Comparison of ENCODE assay signal across 8 cellular contexts in the genomic region with DNA sequence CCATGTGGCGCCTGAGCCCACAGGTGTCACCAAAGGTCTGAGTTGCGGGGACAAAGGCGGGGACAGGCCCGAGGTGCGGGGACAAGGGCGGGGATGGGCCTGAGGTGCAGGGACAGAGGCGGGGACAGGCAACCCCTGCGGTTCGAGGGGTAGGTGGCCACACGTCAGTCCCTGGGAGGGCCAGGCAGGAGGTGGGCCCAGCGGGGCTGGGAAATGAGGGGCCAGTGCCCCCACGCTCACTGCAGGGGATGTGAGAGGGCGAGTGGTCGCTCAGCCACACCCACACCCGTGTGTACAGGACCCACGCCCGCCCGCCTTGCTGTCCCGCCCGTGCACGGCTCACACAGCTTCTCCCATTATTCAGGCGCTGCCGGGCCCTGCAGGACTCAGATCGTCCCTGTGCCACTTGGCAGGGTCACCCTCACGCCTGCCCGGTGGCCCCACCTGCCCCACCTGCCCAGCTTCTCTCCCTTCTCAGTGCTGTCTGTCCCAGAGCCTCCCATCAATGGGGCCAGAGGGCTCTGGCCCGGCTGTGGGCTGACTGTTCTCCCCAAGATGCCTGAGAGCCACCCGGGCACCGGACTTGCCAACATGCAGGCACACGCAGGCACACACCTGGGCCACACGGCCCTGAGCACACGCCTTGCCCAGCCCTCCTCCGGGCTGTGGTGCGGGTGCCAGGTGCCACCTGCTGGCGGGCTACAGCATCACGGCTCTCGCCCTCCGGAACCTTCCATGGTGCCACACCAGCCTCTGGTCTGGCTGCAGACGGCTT. TPM values are rescaled to one million over a fixed set of nuclear protein-coding genes. Genes with fewer than 3 reads are reported as not detected.
A peak's percentile ranks its signal among the peaks of the same experiment; 100 is the strongest.
DNase-seq lines count a peak whose midpoint lies in the region; ATAC-seq and TF ChIP-seq lines count a peak whose summit lies in the region.

No MANE protein-coding gene starts in this region.

- H3K4ac ChIP-seq in mesenchymal stem cell (ENCODE audit: low read depth in 1 of 2, low read length in 2 of 2), result no peak overlapping the region

- H2BK5ac ChIP-seq in mesenchymal stem cell (ENCODE audit: low read depth, low read length, poor library complexity, severe bottlenecking), result no peak overlapping the region

- POLR2A ChIA-PET in activated CD4-positive, alpha-beta memory T cell treated with anti-CD3 and anti-CD28 coated beads for 36 hours (lab: Charles Lee), result no interaction called here

- H3K36me3 ChIP-seq in GM06990 (ENCODE audit: control insufficient read depth, insufficient read depth, low read length) (no peaks in the 10 kb centered on the region), mesenchymal stem cell (ENCODE audit: control insufficient read depth in 1 of 2, insufficient read depth in 2 of 2, low read depth in 1 of 2, low read length in 2 of 2) (no peaks in the 10 kb centered on the region)

- no peak overlapping the region for H2AFZ ChIP-seq in mesenchymal stem cell (ENCODE audit: low read depth, low read length)

- H3K14ac ChIP-seq in mesenchymal stem cell (ENCODE audit: low read length in 2 of 2), result no peak overlapping the region

- CTCF ChIA-PET in activated CD4-positive, alpha-beta memory T cell treated with anti-CD3 and anti-CD28 coated beads for 36 hours (lab: Charles Lee), result interaction anchor here (0.7 to 2.9 kb wide), 9 partner anchors 10 to 207 kb away, joined by 3 to 33 read pairs (median 3); a partner anchor contains a TSS

- no peak overlapping the region for H3K4me3 Mint-ChIP-seq in activated CD4-positive, alpha-beta memory T cell treated with anti-CD3 and anti-CD28 coated beads for 36 hours

- peak; percentile 76 for DNase-seq in GM06990 (ENCODE audit: extremely low read depth, insufficient read length)
- DNase-seq in NCI-H526 (lab: John Stamatoyannopoulos, UW), result peak; percentile 75 to 94
- DNase-seq in activated CD4-positive, alpha-beta memory T cell treated with anti-CD3 and anti-CD28 coated beads for 36 hours, result peak; percentile 83
- DNase-seq in effector CD8-positive, alpha-beta T cell (lab: John Stamatoyannopoulos, UW), result peak; percentile 47
- peak; percentile 44 for DNase-seq in mesenchymal stem cell
- DNase-seq in stimulated activated CD8-positive, alpha-beta memory T cell treated with anti-CD3 and anti-CD28 coated beads, Interleukin-2, amount 100 ng/mL, for 1 hour (ENCODE audit: low read depth in 2 of 2), result peak; percentile 40 to 56

- no peak overlapping the region for H2BK120ac ChIP-seq in mesenchymal stem cell (ENCODE audit: low read depth, low read length)

- no peak overlapping the region for H3K4me2 ChIP-seq in mesenchymal stem cell (ENCODE audit: low read length, poor library complexity, severe bottlenecking)

- peak overlapping the region; percentile 41 for H4K91ac ChIP-seq in mesenchymal stem cell (ENCODE audit: low read length)

- H3K4me1 Mint-ChIP-seq in activated CD4-positive, alpha-beta memory T cell treated with anti-CD3 and anti-CD28 coated beads for 36 hours (ENCODE audit: low read depth), result peaks cover 4% of the 10 kb centered on the region

- H3K27me3 Mint-ChIP-seq in activated CD4-positive, alpha-beta memory T cell treated with anti-CD3 and anti-CD28 coated beads for 36 hours, result peaks cover 26% of the 10 kb centered on the region

- H3K9ac ChIP-seq in mesenchymal stem cell (ENCODE audit: low read length), result no peak overlapping the region

- H4K8ac ChIP-seq in mesenchymal stem cell (ENCODE audit: low read length), result no peak overlapping the region

- H3K18ac ChIP-seq in mesenchymal stem cell (ENCODE audit: low read depth in 1 of 2, low read length in 2 of 2), result no peak overlapping the region

- WGBS in mesenchymal stem cell, result 57% methylated on average over 39 of the region's 39 CpGs

- H2BK15ac ChIP-seq in mesenchymal stem cell (ENCODE audit: low read depth, poor library complexity, severe bottlenecking), result peak overlapping the region; percentile 45

- H3K27me3 ChIP-seq in GM06990 (replicated peaks; ENCODE audit: control insufficient read depth, insufficient read depth, low read length), result no peaks in the 10 kb centered on the region; the same call in 1 of the 2 replicates
- peaks cover 34 to 90% of the 10 kb centered on the region in 2 experiments for H3K27me3 ChIP-seq in mesenchymal stem cell (ENCODE audit: control insufficient read depth in 1 of 2, insufficient read depth in 1 of 2, low read length in 2 of 2)

- H3K79me1 ChIP-seq in mesenchymal stem cell (replicated peaks; ENCODE audit: low read length, poor library complexity, severe bottlenecking), result no peaks in the 10 kb centered on the region

- no peaks in the 10 kb centered on the region for H3K9me3 Mint-ChIP-seq in activated CD4-positive, alpha-beta memory T cell treated with anti-CD3 and anti-CD28 coated beads for 36 hours

- no peak overlapping the region for H2BK12ac ChIP-seq in mesenchymal stem cell (ENCODE audit: low read length in 2 of 2)

- no peak overlapping the region for H3K4me3 ChIP-seq in GM06990 (replicated peaks; ENCODE audit: low read depth, low read length)
- H3K4me3 ChIP-seq in mesenchymal stem cell (ENCODE audit: insufficient read depth in 1 of 2, low read depth in 1 of 2, low read length in 2 of 2), result no peak overlapping the region

- H3K9me3 ChIP-seq in mesenchymal stem cell (ENCODE audit: control insufficient read depth, low read length), result no peaks in the 10 kb centered on the region

- no peaks in the 10 kb centered on the region for H3K36me3 Mint-ChIP-seq in activated CD4-positive, alpha-beta memory T cell treated with anti-CD3 and anti-CD28 coated beads for 36 hours

- peaks cover 20% of the 10 kb centered on the region for H3K4me1 ChIP-seq in mesenchymal stem cell (ENCODE audit: control insufficient read depth, insufficient read depth, low read depth, low read length)

- H3K27ac ChIP-seq in mesenchymal stem cell (ENCODE audit: low read length, poor library complexity, severe bottlenecking), result no peak overlapping the region

- H2AK5ac ChIP-seq in mesenchymal stem cell (ENCODE audit: low read length, severe bottlenecking), result no peak overlapping the region

- H3K27ac Mint-ChIP-seq in activated CD4-positive, alpha-beta memory T cell treated with anti-CD3 and anti-CD28 coated beads for 36 hours, result no peak overlapping the region

- intact Hi-C loops in activated CD4-positive, alpha-beta memory T cell treated with anti-CD3 and anti-CD28 coated beads for 36 hours (cut with micrococcal nuclease), result loop anchor here (1.0 kb wide), 1 partner anchor 202 kb away; no protein-coding TSS in a partner anchor

- H3K23ac ChIP-seq in mesenchymal stem cell (ENCODE audit: low read length in 2 of 2), result no peak overlapping the region

- peak; percentile 73 for ATAC-seq in HG03175 (IDR thresholded peaks at IDR 0.05; ENCODE audit: unreplicated experiment)
- no peak for ATAC-seq in HG02678 (IDR thresholded peaks at IDR 0.05; ENCODE audit: unreplicated experiment)

- peak; percentile 97 for TF ChIP-seq CTCF in GM06990 (IDR thresholded peaks at IDR 0.05; ENCODE audit: insufficient read depth, low read length, poor library complexity, severe bottlenecking)

RNA-seq across cellular contexts. Expression of a gene that starts 14.2 kb away (rescaled TPM):
- total RNA-seq in activated CD4-positive, alpha-beta memory T cell treated with anti-CD3 and anti-CD28 coated beads for 36 hours, result not detected
- polyA plus RNA-seq in mesenchymal stem cell (2013, experiment 1 of 2), result not detected
- not detected for polyA plus RNA-seq in mesenchymal stem cell (2013, experiment 2 of 2)

RNA-seq across cellular contexts. Expression of a gene that starts 23.9 kb away (rescaled TPM):
- total RNA-seq in activated CD4-positive, alpha-beta memory T cell treated with anti-CD3 and anti-CD28 coated beads for 36 hours, result not detected
- not detected for polyA plus RNA-seq in mesenchymal stem cell (2013, experiment 1 of 2)
- not detected for polyA plus RNA-seq in mesenchymal stem cell (2013, experiment 2 of 2)
